15 cellular contexts compared by ENCODE assay signal in genomic region chr6:97312241-97312640, GRCh38.
"Had no signal": no experiment of that assay in that cellular context is flagged by ENCODE, and none has a peak within 500 bp of the region (broad histone marks: within the 10 kb centered on the region; RNA-seq: fewer than 3 reads in every experiment).

No MANE protein-coding gene starts in this region.

- DNase-seq: activated CD4-positive, alpha-beta T cell treated with anti-CD3 and anti-CD28 coated beads, Interleukin-2, amount 10 ng/mL, durations not matched to agents 7 days and 5 days; activated gamma-delta T cell; effector memory CD8-positive, alpha-beta T cell; gastrocnemius medialis; heart left ventricle; left ventricle myocardium inferior; stimulated activated CD4-positive, alpha-beta T cell treated with anti-CD3 and anti-CD28 coated beads, Interleukin-2, amount 100 ng/mL, for 48 hours; testis; upper lobe of left lung had no signal

- ATAC-seq: effector memory CD8-positive, alpha-beta T cell; gastrocnemius medialis; heart left ventricle had no signal

- H3K27ac ChIP-seq: gastrocnemius medialis, heart left ventricle, left ventricle myocardium inferior, right atrium auricular region, testis, upper lobe of left lung had no signal

- H3K4me1 Mint-ChIP-seq: activated CD4-positive, alpha-beta T cell treated with anti-CD3 and anti-CD28 coated beads, Interleukin-2, amount 10 ng/mL, durations not matched to agents 7 days and 5 days; activated naive CD4-positive, alpha-beta T cell treated with anti-CD3 and anti-CD28 coated beads, Interleukin-2, amount 50 U/mL, for 24 hours had no signal

- H3K9me3 Mint-ChIP-seq: activated CD4-positive, alpha-beta T cell treated with anti-CD3 and anti-CD28 coated beads, Interleukin-2, amount 10 ng/mL, durations not matched to agents 7 days and 5 days; activated naive CD4-positive, alpha-beta T cell treated with anti-CD3 and anti-CD28 coated beads, Interleukin-2, amount 50 U/mL, for 24 hours; effector memory CD8-positive, alpha-beta T cell; neural crest cell; T-helper 2 cell treated with Interferon-gamma antibody and Interleukin-4, amounts not matched to agents 5 μg/mL and 100 μg/mL, for 36 hours had no signal

- H3K4me3 ChIP-seq: gastrocnemius medialis, heart left ventricle, left ventricle myocardium inferior, right atrium auricular region, testis, upper lobe of left lung had no signal

- H3K27me3 ChIP-seq: gastrocnemius medialis, right atrium auricular region, testis, upper lobe of left lung had no signal

- H3K9me3 ChIP-seq: gastrocnemius medialis, heart left ventricle, left ventricle myocardium inferior, right atrium auricular region, testis, upper lobe of left lung had no signal

- H3K36me3 ChIP-seq: gastrocnemius medialis, heart left ventricle, left ventricle myocardium inferior, right atrium auricular region, upper lobe of left lung had no signal

- H3K27me3 Mint-ChIP-seq: activated CD4-positive, alpha-beta T cell treated with anti-CD3 and anti-CD28 coated beads, Interleukin-2, amount 10 ng/mL, durations not matched to agents 7 days and 5 days; progenitor cell of endocrine pancreas had no signal

- H3K36me3 Mint-ChIP-seq: activated naive CD4-positive, alpha-beta T cell treated with anti-CD3 and anti-CD28 coated beads, Interleukin-2, amount 50 U/mL, for 24 hours had no signal

- H3K4me1 ChIP-seq: gastrocnemius medialis, heart left ventricle, left ventricle myocardium inferior, right atrium auricular region, testis, upper lobe of left lung had no signal

- FAIRE-seq: TTC549 had no signal

- H3K4me3 Mint-ChIP-seq: activated CD4-positive, alpha-beta T cell treated with anti-CD3 and anti-CD28 coated beads, Interleukin-2, amount 10 ng/mL, durations not matched to agents 7 days and 5 days; activated naive CD4-positive, alpha-beta T cell treated with anti-CD3 and anti-CD28 coated beads, Interleukin-2, amount 50 U/mL, for 24 hours; effector memory CD8-positive, alpha-beta T cell; neural crest cell; T-helper 2 cell treated with Interferon-gamma antibody and Interleukin-4, amounts not matched to agents 5 μg/mL and 100 μg/mL, for 36 hours had no signal

- H3K27ac Mint-ChIP-seq: activated CD4-positive, alpha-beta T cell treated with anti-CD3 and anti-CD28 coated beads, Interleukin-2, amount 10 ng/mL, durations not matched to agents 7 days and 5 days; activated naive CD4-positive, alpha-beta T cell treated with anti-CD3 and anti-CD28 coated beads, Interleukin-2, amount 50 U/mL, for 24 hours; effector memory CD8-positive, alpha-beta T cell; progenitor cell of endocrine pancreas; T-helper 2 cell treated with Interferon-gamma antibody and Interleukin-4, amounts not matched to agents 5 μg/mL and 100 μg/mL, for 36 hours had no signal
